ENCODE assay signal across 8 cellular contexts in the genomic region with DNA sequence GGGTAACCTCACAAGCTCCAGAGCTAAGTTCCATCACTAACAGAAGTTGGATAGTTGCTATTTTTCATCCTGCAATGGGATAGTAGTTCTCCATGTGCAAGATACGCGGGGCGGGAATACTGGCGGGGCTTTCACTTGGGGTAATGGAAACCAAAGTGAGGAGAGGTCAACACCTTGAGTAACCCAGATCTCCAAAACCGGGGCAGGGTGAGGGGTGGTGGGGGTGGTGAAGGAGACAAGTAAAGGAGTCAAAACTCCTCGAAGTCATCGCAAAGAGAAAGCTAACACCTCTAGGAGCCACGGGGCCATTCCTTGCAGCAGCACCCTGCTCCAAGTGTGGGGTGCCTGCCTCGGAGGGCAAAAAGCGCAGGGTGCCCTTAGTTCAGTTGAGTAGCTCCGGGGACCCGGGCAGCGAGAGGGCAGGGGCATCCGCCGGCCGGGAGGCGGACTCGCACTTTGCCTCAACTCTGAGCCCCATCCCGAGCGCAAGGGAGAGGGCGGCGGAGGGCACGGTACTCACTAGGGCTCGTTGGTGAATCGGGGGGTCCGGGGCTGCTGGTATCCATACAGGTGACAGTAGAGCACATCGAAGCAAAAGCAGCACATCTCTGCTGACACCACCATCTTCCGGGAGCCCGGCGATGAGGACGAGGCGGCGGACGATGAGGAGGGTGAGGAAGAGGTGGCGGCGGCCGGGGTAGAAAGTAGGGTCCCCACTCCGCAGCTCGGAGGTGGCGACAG. TPM values are rescaled to one million over a fixed set of nuclear protein-coding genes. Genes with fewer than 3 reads are reported as not detected.
DNase-seq lines count a peak whose midpoint lies in the region; ATAC-seq and TF ChIP-seq lines count a peak whose summit lies in the region.

No MANE protein-coding gene starts in this region.

- H2BK12ac ChIP-seq in trophoblast cell (ENCODE audit: low read length) = no peak overlapping the region

- peak overlapping the region; percentile 57 for H3K27ac ChIP-seq in OCI-LY1 (ENCODE audit: low read depth, low read length, poor library complexity, severe bottlenecking)
- H3K27ac ChIP-seq in trophoblast cell (ENCODE audit: low read depth, low read length) = no peak overlapping the region

- H3K4me2 ChIP-seq in OCI-LY1 (ENCODE audit: low read length) (peak overlapping the region; percentile 86), trophoblast cell (ENCODE audit: low read length) (peak overlapping the region; percentile 99)

- no peaks in the 10 kb centered on the region for H3F3A ChIP-seq in OCI-LY1 (ENCODE audit: insufficient read depth, low read length)

- ATAC-seq in HG02571 (IDR thresholded peaks at IDR 0.05; ENCODE audit: unreplicated experiment) = peak; percentile 26
- ATAC-seq in Right ventricle myocardium superior (ENCODE audit: poor library complexity) = peak; percentile 59

- peak overlapping the region; percentile 26 for H2BK5ac ChIP-seq in trophoblast cell (ENCODE audit: low read depth, low read length, poor library complexity)

- TF ChIP-seq CTCF in GM13977 (IDR thresholded peaks at IDR 0.05; ENCODE audit: extremely low read depth, insufficient read depth, missing control alignments) (no peak), OCI-LY1 (IDR thresholded peaks at IDR 0.05; ENCODE audit: low read length) (no peak)

- peak overlapping the region; percentile 59 for H2BK120ac ChIP-seq in trophoblast cell (ENCODE audit: insufficient read depth, low read length, poor library complexity)

- peak; percentile 25 for DNase-seq in GM13977 (ENCODE audit: low spot score)
- DNase-seq in activated naive CD4-positive, alpha-beta T cell treated with Interleukin-2 at 50 U/mL for 16 hours = peak; percentile 29
- DNase-seq in Right ventricle myocardium superior = peak; percentile 49
- peak in 1 of 2 donors; percentile 4 for DNase-seq in trophoblast cell
- DNase-seq in kidney tubule cell (ENCODE audit: low spot score) = no peak
- no peak for DNase-seq in SKM-1 (lab: John Stamatoyannopoulos, UW; ENCODE audit: unreplicated experiment)

- WGBS in trophoblast cell (ENCODE audit: extremely low coverage, insufficient coverage, insufficient read length) = no CpG with 5 or more reads among the region's 40 CpGs

- no peaks in the 10 kb centered on the region for H4K20me1 ChIP-seq in OCI-LY1 (ENCODE audit: insufficient read depth, low read length)

- no peaks in the 10 kb centered on the region for H3K27me3 ChIP-seq in OCI-LY1 (ENCODE audit: insufficient read depth, low read length)
- no peaks in the 10 kb centered on the region for H3K27me3 ChIP-seq in trophoblast cell (ENCODE audit: insufficient read depth, low read length)

- peak overlapping the region; percentile 91 for H3K4ac ChIP-seq in trophoblast cell (ENCODE audit: low read depth, low read length)

- peak overlapping the region; percentile 39 for H4K12ac ChIP-seq in trophoblast cell (ENCODE audit: low read depth, low read length)

- intact Hi-C loops in Right ventricle myocardium superior (cut with DNase I) = no loop called here

- H4K91ac ChIP-seq in trophoblast cell (ENCODE audit: low read depth, low read length) = peak overlapping the region; percentile 83

- H3K23ac ChIP-seq in trophoblast cell (ENCODE audit: low read length) = no peak overlapping the region

- no peaks in the 10 kb centered on the region for H3K9me2 ChIP-seq in OCI-LY1 (ENCODE audit: low read depth, low read length)

- peak overlapping the region; percentile 88 for H3K14ac ChIP-seq in trophoblast cell (ENCODE audit: low read length)

- no peak overlapping the region for H2AFZ ChIP-seq in OCI-LY1 (ENCODE audit: low read length)
- H2AFZ ChIP-seq in trophoblast cell (ENCODE audit: insufficient read depth, low read length, poor library complexity) = peak overlapping the region; percentile 61

- peaks cover 35% of the 10 kb centered on the region for H3K4me1 ChIP-seq in OCI-LY1 (ENCODE audit: insufficient read depth, low read length, severe bottlenecking)
- no peaks in the 10 kb centered on the region for H3K4me1 ChIP-seq in trophoblast cell (ENCODE audit: control insufficient read depth in 1 of 2, insufficient read depth in 2 of 2, low read length in 2 of 2)

- peak overlapping the region; percentile 60 for H3K18ac ChIP-seq in trophoblast cell (ENCODE audit: low read length)

- in situ Hi-C loops in GM13977 (cut with MboI; ENCODE audit: low pct_unique_long_range_greater_than_20kb, low sequenced_read_pairs, unreplicated experiment) = no loop called here

- H2AK5ac ChIP-seq in trophoblast cell (ENCODE audit: low read length) = no peak overlapping the region

- H3K36me3 ChIP-seq in OCI-LY1 (ENCODE audit: insufficient read depth, low read length) (no peaks in the 10 kb centered on the region), trophoblast cell (ENCODE audit: control insufficient read depth in 1 of 2, insufficient read depth in 2 of 2, low read length in 2 of 2) (no peaks in the 10 kb centered on the region)

- H3K79me2 ChIP-seq in OCI-LY1 (ENCODE audit: insufficient read depth, low read length) = peaks cover 50% of the 10 kb centered on the region
- peaks cover 6% of the 10 kb centered on the region for H3K79me2 ChIP-seq in trophoblast cell (ENCODE audit: control insufficient read depth, insufficient read depth, low read length, poor library complexity)

- peak overlapping the region; percentile 83 for H4K8ac ChIP-seq in trophoblast cell (ENCODE audit: low read depth, low read length)

- no peaks in the 10 kb centered on the region for H3K9me3 ChIP-seq in OCI-LY1 (ENCODE audit: low read length)
- no peaks in the 10 kb centered on the region for H3K9me3 ChIP-seq in trophoblast cell (ENCODE audit: insufficient read depth, low read depth, low read length)

- peak overlapping the region; percentile 98 for H3K4me3 ChIP-seq in OCI-LY1 (ENCODE audit: low read depth, low read length, poor library complexity, severe bottlenecking)
- peak overlapping the region; percentile 95 for H3K4me3 ChIP-seq in trophoblast cell (ENCODE audit: low read depth, low read length)

- H3K9ac ChIP-seq in OCI-LY1 (ENCODE audit: low read length) = peak overlapping the region; percentile 96
- H3K9ac ChIP-seq in trophoblast cell (ENCODE audit: low read length) = peak overlapping the region; percentile 79

- H3K79me1 ChIP-seq in trophoblast cell (ENCODE audit: low read length) = peaks cover 9% of the 10 kb centered on the region

RNA-seq across cellular contexts. Expression of gene AMMECR1, which starts 0.6 kb away (rescaled TPM):
- total RNA-seq in Right ventricle myocardium superior = 0.62 TPM
- 16.9 and 18.4 TPM in 2 replicates for polyA plus RNA-seq in trophoblast cell (2013)

RNA-seq across cellular contexts. Expression of gene RTL9, which starts 41.4 kb away (rescaled TPM):
- total RNA-seq in Right ventricle myocardium superior = 0.35 TPM
- polyA plus RNA-seq in trophoblast cell (2013) = 0.14 and 0.15 TPM in 2 replicates

Comparison
In these comparisons a context has a peak if more than half of its experiments do, and no peak if none do; other contexts are left out.
1. DNase-seq: peak in GM13977 (single experiment), activated naive CD4-positive, alpha-beta T cell treated with Interleukin-2 at 50 U/mL for 16 hours (single experiment) and Right ventricle myocardium superior (single experiment); none in kidney tubule cell (single experiment) and SKM-1 (single experiment).